Comparison of ENCODE assay signal across 28 cellular contexts in the genomic region with DNA sequence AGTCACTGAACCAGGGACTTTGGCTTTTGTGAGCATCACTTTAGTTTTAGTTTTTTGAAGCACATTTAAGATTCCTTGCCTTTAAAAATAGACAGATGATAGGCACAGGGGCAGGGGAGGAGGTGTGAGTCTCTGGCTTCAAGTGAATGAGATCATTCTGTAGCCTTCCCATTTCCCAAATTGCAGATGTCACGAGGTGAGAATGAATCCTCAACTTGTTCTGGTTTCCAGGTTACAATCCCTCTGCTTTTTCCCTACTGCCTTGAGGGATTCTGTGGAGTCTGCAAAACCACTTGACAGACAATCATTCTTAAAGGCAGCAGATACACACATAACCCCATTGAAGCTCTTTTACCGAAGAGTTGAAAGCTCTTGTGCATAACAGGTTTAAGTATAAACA.
"Had no signal": no experiment of that assay in that cellular context is flagged by ENCODE, and none has a peak within 500 bp of the region (broad histone marks: within the 10 kb centered on the region; RNA-seq: fewer than 3 reads in every experiment).

No MANE protein-coding gene starts in this region.

- H3K9me3 Mint-ChIP-seq: naive thymus-derived CD4-positive, alpha-beta T cell; nephron; neural progenitor cell; stimulated activated memory B cell treated with anti-CD40 and anti-IgM and Interleukin-4, amounts not matched to agents 10 μg/mL and 1 μg/mL and 100 μg/mL, for 72 hours; stimulated activated naive CD8-positive, alpha-beta T cell treated with anti-CD3 and anti-CD28 coated beads, Interleukin-15, Interleukin-2, amounts not matched to agents 100 ng/mL and 50 ng/mL, for 24 hours had no signal

- H3K27me3 Mint-ChIP-seq: stimulated activated memory B cell treated with anti-CD40 and anti-IgM and Interleukin-4, amounts not matched to agents 10 μg/mL and 1 μg/mL and 100 μg/mL, for 72 hours had no signal

- H3K36me3 ChIP-seq: esophagus squamous epithelium, neural progenitor cell, prostate gland, spleen, thoracic aorta, tibial nerve, upper lobe of left lung had no signal

- H3K27ac Mint-ChIP-seq: naive thymus-derived CD4-positive, alpha-beta T cell; nephron; neural progenitor cell; stimulated activated memory B cell treated with anti-CD40 and anti-IgM and Interleukin-4, amounts not matched to agents 10 μg/mL and 1 μg/mL and 100 μg/mL, for 72 hours; stimulated activated naive CD8-positive, alpha-beta T cell treated with anti-CD3 and anti-CD28 coated beads, Interleukin-15, Interleukin-2, amounts not matched to agents 100 ng/mL and 50 ng/mL, for 24 hours had no signal

- H3K36me3 Mint-ChIP-seq: naive thymus-derived CD4-positive, alpha-beta T cell; neural progenitor cell; stimulated activated memory B cell treated with anti-CD40 and anti-IgM and Interleukin-4, amounts not matched to agents 10 μg/mL and 1 μg/mL and 100 μg/mL, for 72 hours had no signal

- DNase-seq: dermis blood vessel endothelial cell; effector memory CD4-positive, alpha-beta T cell; erythroblast; esophagus squamous epithelium; foreskin melanocyte; glutamatergic neuron; kidney; mesenchymal stem cell; midbrain; naive thymus-derived CD4-positive, alpha-beta T cell; right cardiac atrium; spleen; stimulated activated CD4-positive, alpha-beta T cell treated with anti-CD3 and anti-CD28 coated beads, Interleukin-4, amount 100 ng/mL, for 4 hours; upper lobe of left lung had no signal

- H3K4me2 ChIP-seq: neural progenitor cell had no signal

- H3K79me2 ChIP-seq: parathyroid adenoma had no signal

- H3K4me3 ChIP-seq: coronary artery, esophagus squamous epithelium, lung, neural progenitor cell, prostate gland, skin epidermis, spleen, thoracic aorta, tibial nerve, upper lobe of left lung had no signal

- H3K4me3 Mint-ChIP-seq: naive thymus-derived CD4-positive, alpha-beta T cell; nephron; neural progenitor cell; stimulated activated memory B cell treated with anti-CD40 and anti-IgM and Interleukin-4, amounts not matched to agents 10 μg/mL and 1 μg/mL and 100 μg/mL, for 72 hours; stimulated activated naive CD8-positive, alpha-beta T cell treated with anti-CD3 and anti-CD28 coated beads, Interleukin-15, Interleukin-2, amounts not matched to agents 100 ng/mL and 50 ng/mL, for 24 hours had no signal

- H3K27ac ChIP-seq: coronary artery, esophagus squamous epithelium, neural progenitor cell, parathyroid adenoma, prostate gland, skin epidermis, spleen, thoracic aorta, tibial nerve, upper lobe of left lung had no signal

- H3K4me1 ChIP-seq: esophagus squamous epithelium, neural progenitor cell, parathyroid adenoma, prostate gland, spleen, tibial nerve, upper lobe of left lung had no signal

- FAIRE-seq: endothelial cell of umbilical vein, kidney, urothelium cell line had no signal

- H3K9ac ChIP-seq: neural progenitor cell, parathyroid adenoma had no signal

- H3K4me1 Mint-ChIP-seq: naive thymus-derived CD4-positive, alpha-beta T cell; neural progenitor cell; stimulated activated memory B cell treated with anti-CD40 and anti-IgM and Interleukin-4, amounts not matched to agents 10 μg/mL and 1 μg/mL and 100 μg/mL, for 72 hours had no signal

- H3K27me3 ChIP-seq: esophagus squamous epithelium, neural progenitor cell, spleen, tibial nerve, upper lobe of left lung had no signal

- ATAC-seq: left lobe of liver; naive thymus-derived CD4-positive, alpha-beta T cell; right cardiac atrium; stimulated activated memory B cell treated with anti-CD40 and anti-IgM and Interleukin-4, amounts not matched to agents 10 μg/mL and 1 μg/mL and 100 μg/mL, for 72 hours had no signal
